19 cellular contexts compared by ENCODE assay signal in genomic region chr17:79395046-79395445, GRCh38.
"Had no signal": no experiment of that assay in that cellular context is flagged by ENCODE, and none has a peak within 500 bp of the region (broad histone marks: within the 10 kb centered on the region; RNA-seq: fewer than 3 reads in every experiment).

No MANE protein-coding gene starts in this region.

- H3K27ac ChIP-seq: neural progenitor cell, prostate gland, sigmoid colon, skin epidermis, spleen, stomach, thyroid gland, vagina had no signal

- H3K4me2 ChIP-seq: neural progenitor cell had no signal

- H3K9ac ChIP-seq: neural progenitor cell had no signal

- DNase-seq: dorsolateral prefrontal cortex; effector CD4-positive, alpha-beta T cell; head of caudate nucleus; kidney; naive thymus-derived CD4-positive, alpha-beta T cell; nucleus accumbens; right cardiac atrium; sigmoid colon; spleen; stimulated activated CD4-positive, alpha-beta T cell treated with anti-CD3 and anti-CD28 coated beads, Interleukin-4, amount 100 ng/mL, for 4 hours; stimulated activated naive B cell treated with anti-CD40 and anti-IgM and Interleukin-4, amounts not matched to agents 10 μg/mL and 1 μg/mL and 100 μg/mL, for 72 hours; stomach; thyroid gland; trophoblast cell had no signal

- H3K4me1 ChIP-seq: prostate gland, sigmoid colon, thyroid gland, vagina had no signal

- H3K9me3 ChIP-seq: prostate gland, sigmoid colon, spleen, stomach, thyroid gland, vagina had no signal

- H3K36me3 ChIP-seq: neural progenitor cell, prostate gland, spleen, stomach, thyroid gland, vagina had no signal

- H3K4me3 ChIP-seq: dorsolateral prefrontal cortex, lung, neural progenitor cell, prostate gland, sigmoid colon, skin epidermis, spleen, stomach, thyroid gland, vagina had no signal

- H3K27me3 ChIP-seq: vagina had no signal
